ENCODE assay signal across 1 cellular context in genomic region chr17:78583091-78583490, GRCh38.
TF ChIP-seq lines count a peak whose summit lies in the region.

No MANE protein-coding gene starts in this region.

TF ChIP-seq in K562, 482 proteins besides CTCF, POLR2A, EP300 and RAD21 (continued from another document and continues in another):
- TF ChIP-seq, protein P1, sequence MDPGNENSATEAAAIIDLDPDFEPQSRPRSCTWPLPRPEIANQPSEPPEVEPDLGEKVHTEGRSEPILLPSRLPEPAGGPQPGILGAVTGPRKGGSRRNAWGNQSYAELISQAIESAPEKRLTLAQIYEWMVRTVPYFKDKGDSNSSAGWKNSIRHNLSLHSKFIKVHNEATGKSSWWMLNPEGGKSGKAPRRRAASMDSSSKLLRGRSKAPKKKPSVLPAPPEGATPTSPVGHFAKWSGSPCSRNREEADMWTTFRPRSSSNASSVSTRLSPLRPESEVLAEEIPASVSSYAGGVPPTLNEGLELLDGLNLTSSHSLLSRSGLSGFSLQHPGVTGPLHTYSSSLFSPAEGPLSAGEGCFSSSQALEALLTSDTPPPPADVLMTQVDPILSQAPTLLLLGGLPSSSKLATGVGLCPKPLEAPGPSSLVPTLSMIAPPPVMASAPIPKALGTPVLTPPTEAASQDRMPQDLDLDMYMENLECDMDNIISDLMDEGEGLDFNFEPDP (CRISPR knock-in tag; IDR thresholded peaks at IDR 0.05): no peak
- TF ChIP-seq ZNF586 (CRISPR knock-in tag; conservative IDR thresholded peaks at IDR 0.05) (no peak), POLR2AphosphoS2 (IDR thresholded peaks at IDR 0.05; ENCODE audit: low read length) (no peak), ZNF431 (CRISPR knock-in tag; IDR thresholded peaks at IDR 0.05) (no peak), RBM15 (IDR thresholded peaks at IDR 0.05; ENCODE audit: insufficient read depth, low read length) (no peak), MAX (CRISPR knock-in tag; IDR thresholded peaks at IDR 0.05) (no peak), LCOR (CRISPR knock-in tag; IDR thresholded peaks at IDR 0.05) (no peak), COPS2 (conservative IDR thresholded peaks at IDR 0.05) (no peak), HIVEP1 (CRISPR knock-in tag; IDR thresholded peaks at IDR 0.05) (no peak), ATF1 (CRISPR knock-in tag; IDR thresholded peaks at IDR 0.05) (no peak), ATF1 (tag; IDR thresholded peaks at IDR 0.05) (peak; percentile 51; the same call in 1 of the 2 replicates), NR2C2 (CRISPR knock-in tag; IDR thresholded peaks at IDR 0.05) (no peak), NR2C2 (tag; IDR thresholded peaks at IDR 0.05) (0 out of 2 replicates have a peak, but pooled peaks have one; percentile 11), MBD2 (IDR thresholded peaks at IDR 0.05; ENCODE audit: borderline replicate concordance, low read depth) (no peak), ZSCAN32 (CRISPR knock-in tag; IDR thresholded peaks at IDR 0.05) (no peak), SRSF3 (IDR thresholded peaks at IDR 0.05; ENCODE audit: insufficient read depth, low read length) (no peak), AFF4 (CRISPR knock-in tag; IDR thresholded peaks at IDR 0.05) (no peak), SIN3B (IDR thresholded peaks at IDR 0.05; ENCODE audit: low read depth) (no peak), WHSC1 (IDR thresholded peaks at IDR 0.05; ENCODE audit: low read length) (no peak), ARNT (IDR thresholded peaks at IDR 0.05) (no peak), SIX5 (IDR thresholded peaks at IDR 0.05; ENCODE audit: borderline replicate concordance in 1 of 2, insufficient read depth in 1 of 2, low read depth in 1 of 2, low read length in 2 of 2) (peak; percentile 68 to 81), E2F5 (CRISPR knock-in tag; IDR thresholded peaks at IDR 0.05) (no peak), TOE1 (IDR thresholded peaks at IDR 0.05; ENCODE audit: borderline replicate concordance) (peak; percentile 85; the same call in 1 of the 2 replicates), TOE1 (CRISPR knock-in tag; IDR thresholded peaks at IDR 0.05; ENCODE audit: borderline replicate concordance, low read depth) (no peak), JUND (IDR thresholded peaks at IDR 0.05; ENCODE audit: borderline replicate concordance, low read depth, low read length) (peak; percentile 51), JUND (tag; IDR thresholded peaks at IDR 0.05; ENCODE audit: borderline replicate concordance, low read depth, low read length) (no peak), ETV6 (IDR thresholded peaks at IDR 0.05; ENCODE audit: borderline replicate concordance in 1 of 2, low read depth in 2 of 2, low read length in 1 of 2) (no peak), ETV6 (CRISPR knock-in tag; IDR thresholded peaks at IDR 0.05; ENCODE audit: borderline replicate concordance) (no peak), NR2C1 (IDR thresholded peaks at IDR 0.05) (no peak), NR2C1 (tag; IDR thresholded peaks at IDR 0.05) (peak; percentile 52), RBM22 (IDR thresholded peaks at IDR 0.05; ENCODE audit: low read depth, low read length, poor library complexity, severe bottlenecking) (no peak), DDX20 (tag; IDR thresholded peaks at IDR 0.05; ENCODE audit: low read depth) (no peak), RAD51 (IDR thresholded peaks at IDR 0.05; ENCODE audit: borderline replicate concordance, low read depth) (peak; percentile 90), KDM5B (IDR thresholded peaks at IDR 0.05; ENCODE audit: insufficient replicate concordance, low read depth, low read length) (no peak), HCFC1 (IDR thresholded peaks at IDR 0.05; ENCODE audit: low read depth, low read length) (peak; percentile 93), HOMEZ (CRISPR knock-in tag; IDR thresholded peaks at IDR 0.05) (no peak), TRIM28 (IDR thresholded peaks at IDR 0.05) (no peak), BRF1 (IDR thresholded peaks at IDR 0.05; ENCODE audit: borderline replicate concordance, extremely low read depth, insufficient read length) (no peak), TEAD1 (CRISPR knock-in tag; IDR thresholded peaks at IDR 0.05) (0 out of 4 replicates have a peak, but pooled peaks of 1 of the 2 experiments have one; percentile 20)
- TF ChIP-seq, protein P2, sequence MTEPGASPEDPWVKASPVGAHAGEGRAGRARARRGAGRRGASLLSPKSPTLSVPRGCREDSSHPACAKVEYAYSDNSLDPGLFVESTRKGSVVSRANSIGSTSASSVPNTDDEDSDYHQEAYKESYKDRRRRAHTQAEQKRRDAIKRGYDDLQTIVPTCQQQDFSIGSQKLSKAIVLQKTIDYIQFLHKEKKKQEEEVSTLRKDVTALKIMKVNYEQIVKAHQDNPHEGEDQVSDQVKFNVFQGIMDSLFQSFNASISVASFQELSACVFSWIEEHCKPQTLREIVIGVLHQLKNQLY (CRISPR knock-in tag; conservative IDR thresholded peaks at IDR 0.05): no peak
- TF ChIP-seq, protein P3, sequence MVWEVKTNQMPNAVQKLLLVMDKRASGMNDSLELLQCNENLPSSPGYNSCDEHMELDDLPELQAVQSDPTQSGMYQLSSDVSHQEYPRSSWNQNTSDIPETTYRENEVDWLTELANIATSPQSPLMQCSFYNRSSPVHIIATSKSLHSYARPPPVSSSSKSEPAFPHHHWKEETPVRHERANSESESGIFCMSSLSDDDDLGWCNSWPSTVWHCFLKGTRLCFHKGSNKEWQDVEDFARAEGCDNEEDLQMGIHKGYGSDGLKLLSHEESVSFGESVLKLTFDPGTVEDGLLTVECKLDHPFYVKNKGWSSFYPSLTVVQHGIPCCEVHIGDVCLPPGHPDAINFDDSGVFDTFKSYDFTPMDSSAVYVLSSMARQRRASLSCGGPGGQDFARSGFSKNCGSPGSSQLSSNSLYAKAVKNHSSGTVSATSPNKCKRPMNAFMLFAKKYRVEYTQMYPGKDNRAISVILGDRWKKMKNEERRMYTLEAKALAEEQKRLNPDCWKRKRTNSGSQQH (CRISPR knock-in tag; IDR thresholded peaks at IDR 0.05): no peak
- TF ChIP-seq, protein P4, sequence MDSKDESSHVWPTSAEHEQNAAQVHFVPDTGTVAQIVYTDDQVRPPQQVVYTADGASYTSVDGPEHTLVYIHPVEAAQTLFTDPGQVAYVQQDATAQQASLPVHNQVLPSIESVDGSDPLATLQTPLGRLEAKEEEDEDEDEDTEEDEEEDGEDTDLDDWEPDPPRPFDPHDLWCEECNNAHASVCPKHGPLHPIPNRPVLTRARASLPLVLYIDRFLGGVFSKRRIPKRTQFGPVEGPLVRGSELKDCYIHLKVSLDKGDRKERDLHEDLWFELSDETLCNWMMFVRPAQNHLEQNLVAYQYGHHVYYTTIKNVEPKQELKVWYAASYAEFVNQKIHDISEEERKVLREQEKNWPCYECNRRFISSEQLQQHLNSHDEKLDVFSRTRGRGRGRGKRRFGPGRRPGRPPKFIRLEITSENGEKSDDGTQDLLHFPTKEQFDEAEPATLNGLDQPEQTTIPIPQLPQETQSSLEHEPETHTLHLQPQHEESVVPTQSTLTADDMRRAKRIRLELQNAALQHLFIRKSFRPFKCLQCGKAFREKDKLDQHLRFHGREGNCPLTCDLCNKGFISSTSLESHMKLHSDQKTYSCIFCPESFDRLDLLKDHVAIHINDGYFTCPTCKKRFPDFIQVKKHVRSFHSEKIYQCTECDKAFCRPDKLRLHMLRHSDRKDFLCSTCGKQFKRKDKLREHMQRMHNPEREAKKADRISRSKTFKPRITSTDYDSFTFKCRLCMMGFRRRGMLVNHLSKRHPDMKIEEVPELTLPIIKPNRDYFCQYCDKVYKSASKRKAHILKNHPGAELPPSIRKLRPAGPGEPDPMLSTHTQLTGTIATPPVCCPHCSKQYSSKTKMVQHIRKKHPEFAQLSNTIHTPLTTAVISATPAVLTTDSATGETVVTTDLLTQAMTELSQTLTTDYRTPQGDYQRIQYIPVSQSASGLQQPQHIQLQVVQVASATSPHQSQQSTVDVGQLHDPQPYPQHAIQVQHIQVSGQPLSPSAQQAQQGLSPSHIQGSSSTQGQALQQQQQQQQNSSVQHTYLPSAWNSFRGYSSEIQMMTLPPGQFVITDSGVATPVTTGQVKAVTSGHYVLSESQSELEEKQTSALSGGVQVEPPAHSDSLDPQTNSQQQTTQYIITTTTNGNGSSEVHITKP (IDR thresholded peaks at IDR 0.05; ENCODE audit: partially characterized antibody): peak; percentile 77
- TF ChIP-seq, protein P5, sequence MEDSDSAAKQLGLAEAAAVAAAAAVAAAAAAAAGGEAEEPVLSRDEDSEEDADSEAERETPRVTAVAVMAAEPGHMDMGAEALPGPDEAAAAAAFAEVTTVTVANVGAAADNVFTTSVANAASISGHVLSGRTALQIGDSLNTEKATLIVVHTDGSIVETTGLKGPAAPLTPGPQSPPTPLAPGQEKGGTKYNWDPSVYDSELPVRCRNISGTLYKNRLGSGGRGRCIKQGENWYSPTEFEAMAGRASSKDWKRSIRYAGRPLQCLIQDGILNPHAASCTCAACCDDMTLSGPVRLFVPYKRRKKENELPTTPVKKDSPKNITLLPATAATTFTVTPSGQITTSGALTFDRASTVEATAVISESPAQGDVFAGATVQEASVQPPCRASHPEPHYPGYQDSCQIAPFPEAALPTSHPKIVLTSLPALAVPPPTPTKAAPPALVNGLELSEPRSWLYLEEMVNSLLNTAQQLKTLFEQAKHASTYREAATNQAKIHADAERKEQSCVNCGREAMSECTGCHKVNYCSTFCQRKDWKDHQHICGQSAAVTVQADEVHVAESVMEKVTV (CRISPR knock-in tag; IDR thresholded peaks at IDR 0.05): no peak
- TF ChIP-seq, protein P6, sequence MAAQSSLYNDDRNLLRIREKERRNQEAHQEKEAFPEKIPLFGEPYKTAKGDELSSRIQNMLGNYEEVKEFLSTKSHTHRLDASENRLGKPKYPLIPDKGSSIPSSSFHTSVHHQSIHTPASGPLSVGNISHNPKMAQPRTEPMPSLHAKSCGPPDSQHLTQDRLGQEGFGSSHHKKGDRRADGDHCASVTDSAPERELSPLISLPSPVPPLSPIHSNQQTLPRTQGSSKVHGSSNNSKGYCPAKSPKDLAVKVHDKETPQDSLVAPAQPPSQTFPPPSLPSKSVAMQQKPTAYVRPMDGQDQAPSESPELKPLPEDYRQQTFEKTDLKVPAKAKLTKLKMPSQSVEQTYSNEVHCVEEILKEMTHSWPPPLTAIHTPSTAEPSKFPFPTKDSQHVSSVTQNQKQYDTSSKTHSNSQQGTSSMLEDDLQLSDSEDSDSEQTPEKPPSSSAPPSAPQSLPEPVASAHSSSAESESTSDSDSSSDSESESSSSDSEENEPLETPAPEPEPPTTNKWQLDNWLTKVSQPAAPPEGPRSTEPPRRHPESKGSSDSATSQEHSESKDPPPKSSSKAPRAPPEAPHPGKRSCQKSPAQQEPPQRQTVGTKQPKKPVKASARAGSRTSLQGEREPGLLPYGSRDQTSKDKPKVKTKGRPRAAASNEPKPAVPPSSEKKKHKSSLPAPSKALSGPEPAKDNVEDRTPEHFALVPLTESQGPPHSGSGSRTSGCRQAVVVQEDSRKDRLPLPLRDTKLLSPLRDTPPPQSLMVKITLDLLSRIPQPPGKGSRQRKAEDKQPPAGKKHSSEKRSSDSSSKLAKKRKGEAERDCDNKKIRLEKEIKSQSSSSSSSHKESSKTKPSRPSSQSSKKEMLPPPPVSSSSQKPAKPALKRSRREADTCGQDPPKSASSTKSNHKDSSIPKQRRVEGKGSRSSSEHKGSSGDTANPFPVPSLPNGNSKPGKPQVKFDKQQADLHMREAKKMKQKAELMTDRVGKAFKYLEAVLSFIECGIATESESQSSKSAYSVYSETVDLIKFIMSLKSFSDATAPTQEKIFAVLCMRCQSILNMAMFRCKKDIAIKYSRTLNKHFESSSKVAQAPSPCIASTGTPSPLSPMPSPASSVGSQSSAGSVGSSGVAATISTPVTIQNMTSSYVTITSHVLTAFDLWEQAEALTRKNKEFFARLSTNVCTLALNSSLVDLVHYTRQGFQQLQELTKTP (IDR thresholded peaks at IDR 0.05; ENCODE audit: low read depth in 1 of 2, partially characterized antibody in 2 of 2): peak in 1 of 2 experiments; percentile 76
